In genomic region chr17:72097144-72097543, GRCh38 we compare ENCODE assay signal across 20 cellular contexts. TPM values are rescaled to one million over a fixed set of nuclear protein-coding genes. Genes with fewer than 3 reads are reported as not detected.
DNase-seq lines count a peak whose midpoint lies in the region; ATAC-seq and TF ChIP-seq lines count a peak whose summit lies in the region.
"Had no signal": no experiment of that assay in that cellular context is flagged by ENCODE, and none has a peak within 500 bp of the region (broad histone marks: within the 10 kb centered on the region; RNA-seq: fewer than 3 reads in every experiment).

No MANE protein-coding gene starts in this region.

- peaks cover 58% of the 10 kb centered on the region for H3K27me3 Mint-ChIP-seq in endodermal cell (ENCODE audit: insufficient read depth)

- intact Hi-C loops in Right ventricle myocardium superior (cut with DNase I) (no loop called here), sciatic nerve (cut with DNase I) (no loop called here)

- H3K4me1 ChIP-seq in right atrium auricular region (no peaks in the 10 kb centered on the region), endodermal cell (ENCODE audit: control insufficient read depth, insufficient read depth, low read length) (no peaks in the 10 kb centered on the region)
- H3K4me1 ChIP-seq: SJCRH30 had no signal

- H3K9ac ChIP-seq in endodermal cell (ENCODE audit: extremely low read depth, low read length, poor library complexity, severe bottlenecking) = no peak overlapping the region

- H3K36me3 ChIP-seq in right atrium auricular region (no peaks in the 10 kb centered on the region), endodermal cell (ENCODE audit: control insufficient read depth, insufficient read depth, low read length) (no peaks in the 10 kb centered on the region)
- H3K36me3 ChIP-seq: SJCRH30 had no signal

- no peaks in the 10 kb centered on the region for H3K9me3 ChIP-seq in right atrium auricular region
- H3K9me3 ChIP-seq in endodermal cell (ENCODE audit: control insufficient read depth, low read length) = no peaks in the 10 kb centered on the region
- H3K9me3 ChIP-seq: SJCRH30 had no signal

- H3K4me1 Mint-ChIP-seq in endodermal cell = peaks cover 2% of the 10 kb centered on the region

- TF ChIP-seq CTCF in right atrium auricular region (IDR thresholded peaks at IDR 0.05) (no peak), endodermal cell (conservative IDR thresholded peaks at IDR 0.05) (no peak)

- H3K27me3 ChIP-seq in right atrium auricular region (no peaks in the 10 kb centered on the region), endodermal cell (ENCODE audit: control insufficient read depth, insufficient read depth, low read length, poor library complexity, severe bottlenecking) (peaks cover 10% of the 10 kb centered on the region)
- H3K27me3 ChIP-seq: SJCRH30 had no signal

- no peak for ATAC-seq in Right ventricle myocardium superior (ENCODE audit: poor library complexity)
- ATAC-seq in sciatic nerve = no peak

- DNase-seq in right atrium auricular region (ENCODE audit: low spot score) = peak; percentile 30
- DNase-seq in Right ventricle myocardium superior = no peak
- peak; percentile 90 for DNase-seq in RPMI7951 (ENCODE audit: low read depth)
- DNase-seq in endodermal cell = peak; percentile 33
- no peak for DNase-seq in stimulated activated CD4-positive, alpha-beta T cell treated with anti-CD3 and anti-CD28 coated beads, Interleukin-4, amount 100 ng/mL, for 4 hours
- DNase-seq in stimulated activated CD4-positive, alpha-beta T cell treated with anti-CD3 and anti-CD28 coated beads, Interleukin-15, amount 100 ng/mL, for 24 hours = no peak
- no peak for DNase-seq in SIG-M5 (lab: John Stamatoyannopoulos, UW)
- DNase-seq in sciatic nerve (ENCODE audit: low spot score) = no peak
- DNase-seq: 8988T; C1 segment of cervical spinal cord; EL; KG1; MM.1S; NCI-H1105; NCI-H1694 treated with DMSO at 0.1 percent for 48 hours; NCI-H345; NCI-H69; NK-92 treated with Interleukin-12 subunit alpha and Interleukin-12 subunit beta, amount 100 ng/mL, for 24 hours; OCI-M1; SJCRH30 had no signal

- no peaks in the 10 kb centered on the region for H3K9me3 Mint-ChIP-seq in endodermal cell

- H3K27ac ChIP-seq in right atrium auricular region (no peak overlapping the region), endodermal cell (ENCODE audit: low read depth, low read length) (no peak overlapping the region)
- H3K27ac ChIP-seq: SJCRH30 had no signal

- H3K36me3 Mint-ChIP-seq in endodermal cell (ENCODE audit: low read depth) = no peaks in the 10 kb centered on the region

- no peak overlapping the region for H3K27ac Mint-ChIP-seq in endodermal cell

- no peak overlapping the region for H3K4me3 Mint-ChIP-seq in endodermal cell

- WGBS in endodermal cell (ENCODE audit: insufficient coverage in 1 of 2, insufficient read length in 1 of 2), 2 experiments = 84 to 88% methylated on average over 5 to 10 of the region's 10 CpGs

- H3K4me3 ChIP-seq in right atrium auricular region = no peak overlapping the region
- no peak overlapping the region for H3K4me3 ChIP-seq in endodermal cell (ENCODE audit: low read length)
- H3K4me3 ChIP-seq: SJCRH30 had no signal

RNA-seq across cellular contexts. Expression of gene SOX9, which starts 23.7 kb away (rescaled TPM):
- total RNA-seq in right atrium auricular region (10 to 100 TPM in 1 of 2 donors, 1 to 10 TPM in 1; 7.0 to 20.6 TPM), Right ventricle myocardium superior (10.9 TPM), endodermal cell (1 to 10 TPM in 1 of 2 donors, under 1 TPM in 1; 0.46 to 1.3 TPM), sciatic nerve (42.0 TPM)
- 6.7 and 9.0 TPM in 2 replicates for total RNA-seq in RPMI7951 (2014; rRNA removed; shearing (Covaris generic))
- polyA plus RNA-seq in endodermal cell (2013, experiment 1 of 2) = 35.3 TPM
- 32.2 TPM for polyA plus RNA-seq in endodermal cell (2013, experiment 2 of 2)

Comparison
In these comparisons a context has a peak if more than half of its experiments do, and no peak if none do; other contexts are left out.
1. DNase-seq: peak in right atrium auricular region (single experiment), RPMI7951 (single experiment) and endodermal cell (single experiment); none in Right ventricle myocardium superior (single experiment), stimulated activated CD4-positive, alpha-beta T cell treated with anti-CD3 and anti-CD28 coated beads, Interleukin-4, amount 100 ng/mL, for 4 hours (0 of 2), stimulated activated CD4-positive, alpha-beta T cell treated with anti-CD3 and anti-CD28 coated beads, Interleukin-15, amount 100 ng/mL, for 24 hours (single experiment), SIG-M5 (single experiment) and sciatic nerve (single experiment).